In genomic region chr9:91146391-91147019, GRCh38 we compare ENCODE assay signal across 1 cellular context.
TF ChIP-seq lines count a peak whose summit lies in the region.

No MANE protein-coding gene starts in this region.

TF ChIP-seq in WTC11, 78 proteins besides CTCF, POLR2A, EP300 and RAD21 (continued from another document):
- no peak for TF ChIP-seq MLX (CRISPR knock-in tag; IDR thresholded peaks at IDR 0.05)
- no peak for TF ChIP-seq ELF4 (CRISPR knock-in tag; IDR thresholded peaks at IDR 0.05; ENCODE audit: low read depth)
- TF ChIP-seq FOXP1 (CRISPR knock-in tag; IDR thresholded peaks at IDR 0.05; ENCODE audit: borderline replicate concordance), result no peak
- TF ChIP-seq RELA (CRISPR knock-in tag; IDR thresholded peaks at IDR 0.05; ENCODE audit: borderline replicate concordance), result no peak
